Comparison of ENCODE assay signal across 8 cellular contexts in the genomic region with DNA sequence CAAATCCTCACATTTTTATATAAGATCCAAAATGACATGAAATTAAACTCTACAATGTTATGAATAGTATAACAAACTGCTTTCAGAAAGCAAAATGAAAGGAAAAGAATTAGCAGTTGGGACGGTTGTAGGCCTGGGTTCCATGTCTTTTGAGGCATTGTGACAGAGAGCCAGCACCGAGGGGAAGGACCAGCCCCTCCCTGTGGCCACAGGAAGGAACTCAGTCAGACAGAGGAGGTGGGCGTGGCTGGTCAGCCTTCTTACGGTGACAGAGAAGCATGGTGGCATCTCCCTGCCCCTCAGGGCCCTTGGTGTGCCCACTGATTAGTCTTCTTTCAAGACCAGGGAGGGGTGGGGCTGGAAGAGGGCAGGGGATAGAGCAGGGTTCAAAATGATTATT. TPM values are rescaled to one million over a fixed set of nuclear protein-coding genes. Genes with fewer than 3 reads are reported as not detected.
DNase-seq lines count a peak whose midpoint lies in the region; ATAC-seq, FAIRE-seq and TF ChIP-seq lines count a peak whose summit lies in the region.

No MANE protein-coding gene starts in this region.

- POLR2A ChIA-PET in activated CD4-positive, alpha-beta T cell treated with anti-CD3 and anti-CD28 coated beads for 36 hours (lab: Charles Lee): no interaction called here
- POLR2A ChIA-PET in OCI-LY7 (lab: Charles Lee): no interaction called here

- peaks cover 11% of the 10 kb centered on the region for H3K36me3 Mint-ChIP-seq in activated CD4-positive, alpha-beta T cell treated with anti-CD3 and anti-CD28 coated beads for 36 hours (ENCODE audit: low read depth)
- no peaks in the 10 kb centered on the region for H3K36me3 Mint-ChIP-seq in activated naive CD4-positive, alpha-beta T cell treated with anti-CD3 and anti-CD28 coated beads, Interleukin-2, amount 50 U/mL, for 24 hours

- peak; percentile 66 for DNase-seq in activated CD4-positive, alpha-beta T cell treated with anti-CD3 and anti-CD28 coated beads for 36 hours
- DNase-seq in activated CD4-positive, alpha-beta T cell treated with anti-CD3 and anti-CD28 coated beads for 1 hour: no peak
- DNase-seq in OCI-LY7 (ENCODE audit: low spot score) (peak; percentile 45), keratinocyte (ENCODE audit: low read depth, low spot score) (no peak), retina (no peak)

- dilution Hi-C loops in keratinocyte (cut with MboI; ENCODE audit: extremely low pct_ligation_motif_present, low sequenced_read_pairs): no loop called here

- peaks cover 2% of the 10 kb centered on the region for H3K9me1 ChIP-seq in keratinocyte (ENCODE audit: control insufficient read depth, extremely low read depth, insufficient read depth, low read length)

- intact Hi-C loops in activated CD4-positive, alpha-beta T cell treated with anti-CD3 and anti-CD28 coated beads for 36 hours (cut with DNase I, micrococcal nuclease): loop anchor here in 1 of 2 experiments (5.0 to 10.0 kb wide), 2 partner anchors 190 to 417 kb away; a partner anchor contains a TSS
- intact Hi-C loops in OCI-LY7 (cut with micrococcal nuclease; ENCODE audit: unreplicated experiment): no loop called here

- H3K27ac Mint-ChIP-seq in activated CD4-positive, alpha-beta T cell treated with anti-CD3 and anti-CD28 coated beads for 36 hours: no peak overlapping the region
- H3K27ac Mint-ChIP-seq in activated naive CD4-positive, alpha-beta T cell treated with anti-CD3 and anti-CD28 coated beads, Interleukin-2, amount 50 U/mL, for 24 hours: peak overlapping the region; percentile 88

- peak; percentile 35 for ATAC-seq in activated CD4-positive, alpha-beta T cell treated with anti-CD3 and anti-CD28 coated beads for 36 hours
- ATAC-seq in HG02885 (IDR thresholded peaks at IDR 0.05; ENCODE audit: poor library complexity, unreplicated experiment): peak; percentile 73
- ATAC-seq in HG03025 (IDR thresholded peaks at IDR 0.05; ENCODE audit: low FRiP score, unreplicated experiment): no peak

- H3K27me3 Mint-ChIP-seq in activated CD4-positive, alpha-beta T cell treated with anti-CD3 and anti-CD28 coated beads for 36 hours: no peaks in the 10 kb centered on the region
- no peaks in the 10 kb centered on the region for H3K27me3 Mint-ChIP-seq in activated naive CD4-positive, alpha-beta T cell treated with anti-CD3 and anti-CD28 coated beads, Interleukin-2, amount 50 U/mL, for 24 hours

- H3K9me3 Mint-ChIP-seq in activated CD4-positive, alpha-beta T cell treated with anti-CD3 and anti-CD28 coated beads for 36 hours (ENCODE audit: low read depth): no peaks in the 10 kb centered on the region
- no peaks in the 10 kb centered on the region for H3K9me3 Mint-ChIP-seq in activated naive CD4-positive, alpha-beta T cell treated with anti-CD3 and anti-CD28 coated beads, Interleukin-2, amount 50 U/mL, for 24 hours

- no peak for FAIRE-seq in keratinocyte (lab: Jason Lieb, UNC)

- H3K79me2 ChIP-seq in OCI-LY7 (ENCODE audit: insufficient read depth, low read depth, low read length): no peaks in the 10 kb centered on the region
- no peaks in the 10 kb centered on the region for H3K79me2 ChIP-seq in keratinocyte (ENCODE audit: control insufficient read depth, insufficient read depth, low read length)

- TF ChIP-seq CTCF in OCI-LY7 (conservative IDR thresholded peaks at IDR 0.05; ENCODE audit: low read length): peak; percentile 55
- peak; percentile 44 to 59 (median 45) for TF ChIP-seq CTCF in keratinocyte (optimal IDR thresholded peaks at IDR 0.05 in 1 of 3, IDR thresholded peaks at IDR 0.05 in 1 of 3, conservative IDR thresholded peaks at IDR 0.05 in 1 of 3; ENCODE audit: extremely low read depth in 1 of 3, insufficient read depth in 2 of 3, low read length in 3 of 3)

- H3K4me1 ChIP-seq in OCI-LY7 (ENCODE audit: insufficient read depth, low read length, poor library complexity, severe bottlenecking) (peaks cover 10% of the 10 kb centered on the region), keratinocyte (ENCODE audit: control insufficient read depth, extremely low read depth, insufficient read depth, low read length) (peaks cover 25% of the 10 kb centered on the region)

- H3K36me3 ChIP-seq in OCI-LY7 (ENCODE audit: insufficient read depth, low read length): peaks cover 10% of the 10 kb centered on the region
- H3K36me3 ChIP-seq in keratinocyte (ENCODE audit: control insufficient read depth in 2 of 2, extremely low read depth in 1 of 2, insufficient read depth in 2 of 2, low read length in 2 of 2): peaks cover 8 to 20% of the 10 kb centered on the region in 2 experiments

- peaks cover 38% of the 10 kb centered on the region for H3K4me1 Mint-ChIP-seq in activated CD4-positive, alpha-beta T cell treated with anti-CD3 and anti-CD28 coated beads for 36 hours
- H3K4me1 Mint-ChIP-seq in activated naive CD4-positive, alpha-beta T cell treated with anti-CD3 and anti-CD28 coated beads, Interleukin-2, amount 50 U/mL, for 24 hours: peaks cover 48% of the 10 kb centered on the region

- no TSS peak for BruUV-seq in OCI-LY7 (replicated peaks; lab: Mats Ljungman, UMichigan)

- H3K27ac ChIP-seq in OCI-LY7 (ENCODE audit: low read depth, low read length, poor library complexity, severe bottlenecking) (no peak overlapping the region), keratinocyte (ENCODE audit: control insufficient read depth, insufficient read depth, low read length) (no peak overlapping the region)

- no peak overlapping the region for H2AFZ ChIP-seq in OCI-LY7 (ENCODE audit: low read length)
- H2AFZ ChIP-seq in keratinocyte (ENCODE audit: control insufficient read depth, low read length): no peak overlapping the region

- H3K9me3 ChIP-seq in OCI-LY7 (ENCODE audit: low read length) (no peaks in the 10 kb centered on the region), keratinocyte (ENCODE audit: control insufficient read depth, low read depth, low read length) (no peaks in the 10 kb centered on the region)

- H3K4me2 ChIP-seq in OCI-LY7 (ENCODE audit: low read length): no peak overlapping the region
- no peak overlapping the region for H3K4me2 ChIP-seq in keratinocyte (ENCODE audit: control insufficient read depth, extremely low read depth, insufficient read depth, low read depth, low read length)

- H3K4me3 Mint-ChIP-seq in activated CD4-positive, alpha-beta T cell treated with anti-CD3 and anti-CD28 coated beads for 36 hours: no peak overlapping the region
- no peak overlapping the region for H3K4me3 Mint-ChIP-seq in activated naive CD4-positive, alpha-beta T cell treated with anti-CD3 and anti-CD28 coated beads, Interleukin-2, amount 50 U/mL, for 24 hours

- H3K9ac ChIP-seq in keratinocyte (ENCODE audit: control insufficient read depth, extremely low read depth, insufficient read depth, low read length): no peak overlapping the region

- CTCF ChIA-PET in activated CD4-positive, alpha-beta T cell treated with anti-CD3 and anti-CD28 coated beads for 36 hours (lab: Charles Lee): interaction anchor here (0.5 to 0.7 kb wide), 2 partner anchors 133 to 606 kb away, joined by 3 read pairs; no protein-coding TSS in a partner anchor
- CTCF ChIA-PET in OCI-LY7 (lab: Charles Lee; ENCODE audit: unreplicated experiment): no interaction called here

- no peak overlapping the region for H3K4me3 ChIP-seq in OCI-LY7 (ENCODE audit: low read depth, low read length, poor library complexity, severe bottlenecking)
- H3K4me3 ChIP-seq in keratinocyte (ENCODE audit: control insufficient read depth in 2 of 3, extremely low read depth in 1 of 3, insufficient read depth in 2 of 3, low read depth in 1 of 3, low read length in 3 of 3): no peak overlapping the region

- H3K9me2 ChIP-seq in OCI-LY7 (ENCODE audit: insufficient read depth, low read length): no peaks in the 10 kb centered on the region

- H4K20me1 ChIP-seq in OCI-LY7 (ENCODE audit: insufficient read depth, low read length) (no peaks in the 10 kb centered on the region), keratinocyte (ENCODE audit: control insufficient read depth, extremely low read depth, insufficient read depth, low read length) (no peaks in the 10 kb centered on the region)

- no peaks in the 10 kb centered on the region for H3K27me3 ChIP-seq in keratinocyte (ENCODE audit: control insufficient read depth, extremely low read depth, insufficient read depth, low read length)

RNA-seq across cellular contexts. Expression of a gene that starts 5.7 kb away (rescaled TPM):
- 1 to 10 TPM; 5.3 to 6.6 TPM for total RNA-seq in activated CD4-positive, alpha-beta T cell treated with anti-CD3 and anti-CD28 coated beads for 36 hours
- total RNA-seq in OCI-LY7 (2014; rRNA removed; shearing (Covaris generic)): 4.2 and 4.7 TPM in 2 replicates
- total RNA-seq in OCI-LY7 (2022): 12.7 and 13.0 TPM in 2 replicates
- polyA plus RNA-seq in keratinocyte: 3.3 to 6.9 TPM (median 4.5 TPM) in 3 replicates
- polyA plus RNA-seq in keratinocyte (2011; ENCODE audit: low read depth): 0.55 TPM
- 4.9 and 7.7 TPM in 2 replicates for polyA plus RNA-seq in keratinocyte (2011; cell fraction: cytosol; rRNA removed)
- polyA plus RNA-seq in keratinocyte (2011; cell fraction: nucleus; rRNA removed): 9.8 and 13.4 TPM in 2 replicates
- 3.4 and 4.7 TPM in 2 replicates for polyA plus RNA-seq in keratinocyte (2012; ENCODE audit: low replicate concordance)
- polyA minus RNA-seq in keratinocyte: 3.5 to 10.7 TPM (median 8.2 TPM) in 3 replicates
- 10.2 TPM for polyA minus RNA-seq in keratinocyte (2011; cell fraction: cytosol; rRNA and poly(A)+ RNA removed)
- 7.5 and 8.6 TPM in 2 replicates for polyA minus RNA-seq in keratinocyte (2011; cell fraction: nucleus; rRNA and poly(A)+ RNA removed)

RNA-seq across cellular contexts. Expression of a gene that starts 6.4 kb away (rescaled TPM):
- total RNA-seq in activated CD4-positive, alpha-beta T cell treated with anti-CD3 and anti-CD28 coated beads for 36 hours: 10 to 100 TPM; 37.3 to 38.5 TPM
- 10.4 and 12.5 TPM in 2 replicates for total RNA-seq in OCI-LY7 (2014; rRNA removed; shearing (Covaris generic))
- 39.5 and 48.3 TPM in 2 replicates for total RNA-seq in OCI-LY7 (2022)
- polyA plus RNA-seq in keratinocyte: 63.5 to 88.7 TPM (median 75.9 TPM) in 3 replicates
- 6.9 TPM for polyA plus RNA-seq in keratinocyte (2011; ENCODE audit: low read depth)
- 73.2 and 93.1 TPM in 2 replicates for polyA plus RNA-seq in keratinocyte (2011; cell fraction: cytosol; rRNA removed)
- 79.9 and 94.3 TPM in 2 replicates for polyA plus RNA-seq in keratinocyte (2011; cell fraction: nucleus; rRNA removed)
- 24.5 and 91.8 TPM in 2 replicates for polyA plus RNA-seq in keratinocyte (2012; ENCODE audit: low replicate concordance)
- polyA minus RNA-seq in keratinocyte: 91.3 to 211 TPM (median 91.5 TPM) in 3 replicates
- polyA minus RNA-seq in keratinocyte (2011; cell fraction: cytosol; rRNA and poly(A)+ RNA removed): 151 TPM
- polyA minus RNA-seq in keratinocyte (2011; cell fraction: nucleus; rRNA and poly(A)+ RNA removed): 32.8 and 36.8 TPM in 2 replicates

RNA-seq across cellular contexts. Expression of a gene that starts 23.9 kb away (rescaled TPM):
- not detected for total RNA-seq in activated CD4-positive, alpha-beta T cell treated with anti-CD3 and anti-CD28 coated beads for 36 hours
- total RNA-seq in OCI-LY7 (2014; rRNA removed; shearing (Covaris generic)): not detected in 2 replicates
- not detected in 2 replicates for total RNA-seq in OCI-LY7 (2022)
- polyA plus RNA-seq in keratinocyte: 0.07 to 0.22 TPM (median 0.08 TPM) in 3 replicates
- 0.40 TPM for polyA plus RNA-seq in keratinocyte (2011; ENCODE audit: low read depth)
- polyA plus RNA-seq in keratinocyte (2011; cell fraction: cytosol; rRNA removed): 0.06 and 0.12 TPM in 2 replicates
- 0.27 and 0.28 TPM in 2 replicates for polyA plus RNA-seq in keratinocyte (2011; cell fraction: nucleus; rRNA removed)
- polyA plus RNA-seq in keratinocyte (2012; ENCODE audit: low replicate concordance): 0.28 and 0.32 TPM in 2 replicates
- 0.20 to 0.35 TPM in 2 of 3 replicates, not detected in the other for polyA minus RNA-seq in keratinocyte
- polyA minus RNA-seq in keratinocyte (2011; cell fraction: cytosol; rRNA and poly(A)+ RNA removed): not detected
- polyA minus RNA-seq in keratinocyte (2011; cell fraction: nucleus; rRNA and poly(A)+ RNA removed): 0.16 and 1.8 TPM in 2 replicates

RNA-seq across cellular contexts. Expression of a gene that starts 30.8 kb away (rescaled TPM):
- total RNA-seq in activated CD4-positive, alpha-beta T cell treated with anti-CD3 and anti-CD28 coated beads for 36 hours: under 1 TPM; 0.19 to 0.43 TPM
- not detected in 2 replicates for total RNA-seq in OCI-LY7 (2014; rRNA removed; shearing (Covaris generic))
- total RNA-seq in OCI-LY7 (2022): 0.18 and 0.21 TPM in 2 replicates
- 3.7 to 7.2 TPM (median 5.6 TPM) in 3 replicates for polyA plus RNA-seq in keratinocyte
- polyA plus RNA-seq in keratinocyte (2011; ENCODE audit: low read depth): 1.4 TPM
- 2.8 and 5.2 TPM in 2 replicates for polyA plus RNA-seq in keratinocyte (2011; cell fraction: cytosol; rRNA removed)
- polyA plus RNA-seq in keratinocyte (2011; cell fraction: nucleus; rRNA removed): 15.0 and 19.3 TPM in 2 replicates
- 7.5 and 9.9 TPM in 2 replicates for polyA plus RNA-seq in keratinocyte (2012; ENCODE audit: low replicate concordance)
- polyA minus RNA-seq in keratinocyte: 5.7 to 15.0 TPM (median 6.5 TPM) in 3 replicates
- 15.9 TPM for polyA minus RNA-seq in keratinocyte (2011; cell fraction: cytosol; rRNA and poly(A)+ RNA removed)
- polyA minus RNA-seq in keratinocyte (2011; cell fraction: nucleus; rRNA and poly(A)+ RNA removed): 26.8 and 29.5 TPM in 2 replicates

Comparison
In these comparisons a context has a peak if more than half of its experiments do, and no peak if none do; other contexts are left out.
1. DNase-seq: peak in activated CD4-positive, alpha-beta T cell treated with anti-CD3 and anti-CD28 coated beads for 36 hours (single experiment) and OCI-LY7 (single experiment); none in activated CD4-positive, alpha-beta T cell treated with anti-CD3 and anti-CD28 coated beads for 1 hour (single experiment), keratinocyte (single experiment) and retina (single experiment).